Comparison of ENCODE assay signal across 9 cellular contexts in the genomic region with DNA sequence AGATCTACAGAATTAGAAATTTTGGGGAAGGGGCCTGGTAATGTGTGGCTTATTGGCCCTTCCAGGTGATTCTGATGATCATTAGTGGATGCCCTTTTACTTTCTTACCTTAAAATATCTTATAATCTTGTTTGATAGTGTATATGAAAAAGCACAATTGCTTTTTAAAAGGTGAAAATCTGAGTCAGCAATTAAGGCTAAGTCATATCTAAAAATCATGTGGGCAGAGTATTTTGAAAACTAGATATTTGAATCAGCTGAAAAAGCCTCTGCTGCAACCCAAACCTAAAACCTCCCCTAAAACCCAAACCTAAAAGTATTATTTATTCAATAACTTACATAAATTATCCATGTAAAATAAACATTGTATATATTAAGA.
"Had no signal": no experiment of that assay in that cellular context is flagged by ENCODE, and none has a peak within 500 bp of the region (broad histone marks: within the 10 kb centered on the region; RNA-seq: fewer than 3 reads in every experiment).

No MANE protein-coding gene starts in this region.

- H3K9ac ChIP-seq: GM23248, KMS-11 had no signal

- H2AFZ ChIP-seq: GM23248 had no signal

- H3K4me3 Mint-ChIP-seq: H9 had no signal

- FAIRE-seq: H1, H54 had no signal

- H3K27ac Mint-ChIP-seq: H9 had no signal

- H3K4me2 ChIP-seq: KMS-11 had no signal

- H3K27ac ChIP-seq: GM23248, HL-60, KMS-11 had no signal

- H3K4me3 ChIP-seq: GM23248 had no signal

- DNase-seq: GM23248, H9, HCEC 1CT, Karpas-422, KBM-7 had no signal
